ENCODE assay signal across 8 cellular contexts in genomic region chr17:50199211-50199633, GRCh38. TPM values are rescaled to one million over a fixed set of nuclear protein-coding genes. Genes with fewer than 3 reads are reported as not detected.
DNase-seq lines count a peak whose midpoint lies in the region; ATAC-seq, FAIRE-seq and TF ChIP-seq lines count a peak whose summit lies in the region.
"Had no signal": no experiment of that assay in that cellular context is flagged by ENCODE, and none has a peak within 500 bp of the region (broad histone marks: within the 10 kb centered on the region; RNA-seq: fewer than 3 reads in every experiment).

No MANE protein-coding gene starts in this region.

- peak overlapping the region; percentile 78 for H3K4me2 ChIP-seq in IMR-90 (ENCODE audit: low read depth, low read length)

- no peak for TF ChIP-seq CTCF in IMR-90 (conservative IDR thresholded peaks at IDR 0.05; ENCODE audit: low read depth, low read length)
- no peak for TF ChIP-seq CTCF in bronchial epithelial cell (IDR thresholded peaks at IDR 0.05; ENCODE audit: insufficient read depth, low read length, severe bottlenecking)
- TF ChIP-seq CTCF in lower lobe of right lung (IDR thresholded peaks at IDR 0.05) = no peak
- no peak for TF ChIP-seq CTCF in tibial artery (IDR thresholded peaks at IDR 0.05)

- peak overlapping the region; percentile 100 for H3K14ac ChIP-seq in IMR-90 (replicated peaks; ENCODE audit: low read depth, low read length)

- DNase-seq in IMR-90 = no peak
- DNase-seq in bronchial epithelial cell (ENCODE audit: low read depth) = no peak
- DNase-seq in lower lobe of right lung = peak; percentile 39
- peak in 1 of 2 donors; percentile 78 for DNase-seq in tibial artery
- no peak for DNase-seq in activated T-helper 1 cell treated with anti-CD3 and anti-CD28 coated beads, Interleukin-12 subunit alpha, Interleukin-12 subunit beta, Interleukin-2, Interleukin-4 antibody, amounts not matched to agents 30 ng/mL and 10 ng/mL and 1 ng/mL, durations not matched to agents 14 hours and 24 hours and 36 hours (ENCODE audit: low spot score)
- DNase-seq in OCI-M2 (lab: John Stamatoyannopoulos, UW; ENCODE audit: unreplicated experiment) = no peak

- H3K56ac ChIP-seq in IMR-90 (ENCODE audit: extremely low read depth, insufficient read depth, low read length) = peak overlapping the region; percentile 92; the same call in 1 of the 2 replicates

- no peak overlapping the region for H2AFZ ChIP-seq in IMR-90 (replicated peaks; ENCODE audit: low read length, poor library complexity)

- POLR2A ChIA-PET in IMR-90 (lab: Charles Lee; ENCODE audit: unreplicated experiment) = interaction anchor here (0.6 to 8.6 kb wide), 8 partner anchors 12 to 74 kb away, joined by 3 to 159 read pairs (median 7); no protein-coding TSS in a partner anchor

- BruUV-seq in IMR-90 (replicated peaks; lab: Mats Ljungman, UMichigan) = no TSS peak

- no peak overlapping the region for H2BK120ac ChIP-seq in IMR-90 (ENCODE audit: low read depth, low read length)

- H3K36me3 ChIP-seq in IMR-90 (ENCODE audit: control insufficient read depth, insufficient read depth, low read length) = peaks cover 56% of the 10 kb centered on the region
- H3K36me3 ChIP-seq in bronchial epithelial cell (ENCODE audit: control insufficient read depth, insufficient read depth, low read length) = peaks cover 18% of the 10 kb centered on the region
- peaks cover 41% of the 10 kb centered on the region for H3K36me3 ChIP-seq in lower lobe of right lung
- H3K36me3 ChIP-seq in tibial artery = peaks cover 50 to 54% (median 51%) of the 10 kb centered on the region in 3 donors

- no peak overlapping the region for H2AK5ac ChIP-seq in IMR-90 (ENCODE audit: low read depth, low read length)

- H4K8ac ChIP-seq in IMR-90 (ENCODE audit: low read depth in 2 of 2, low read length in 2 of 2) = peak overlapping the region; percentile 65 to 97; a peak in 2 of 4 replicates

- H3K9ac ChIP-seq in IMR-90 (ENCODE audit: low read depth, low read length) = peak overlapping the region; percentile 98

- H3K27me3 ChIP-seq in IMR-90 (ENCODE audit: control insufficient read depth, insufficient read depth, low read length) (no peaks in the 10 kb centered on the region), bronchial epithelial cell (ENCODE audit: control insufficient read depth, insufficient read depth, low read length) (peaks cover 3% of the 10 kb centered on the region), lower lobe of right lung (ENCODE audit: low read depth) (peaks cover 32% of the 10 kb centered on the region), tibial artery (no peaks in the 10 kb centered on the region)

- H3K18ac ChIP-seq in IMR-90 (ENCODE audit: low read depth, low read length) = peak overlapping the region; percentile 83

- H3K27ac ChIP-seq in IMR-90 (ENCODE audit: insufficient read depth, low read length) = peak overlapping the region; percentile 99
- peak overlapping the region; percentile 79 for H3K27ac ChIP-seq in lower lobe of right lung
- H3K27ac ChIP-seq in tibial artery = peak overlapping the region; percentile 98 to 99

- H3K9me3 ChIP-seq in IMR-90 (ENCODE audit: control insufficient read depth, insufficient read depth, low read length) (no peaks in the 10 kb centered on the region), lower lobe of right lung (no peaks in the 10 kb centered on the region), tibial artery (no peaks in the 10 kb centered on the region)

- no peak for TF ChIP-seq RAD21 in IMR-90 (IDR thresholded peaks at IDR 0.05; ENCODE audit: low read length)

- peak overlapping the region; percentile 69 for H3K23ac ChIP-seq in IMR-90 (ENCODE audit: low read depth, low read length)

- 0 out of 2 replicates have a peak, but pooled peaks cover 3% of the 10 kb centered on the region for H3K9me1 ChIP-seq in IMR-90 (ENCODE audit: insufficient read depth, low read length)

- H3K27me3 Mint-ChIP-seq in activated T-helper 1 cell treated with anti-CD3 and anti-CD28 coated beads, Interleukin-12 subunit alpha, Interleukin-12 subunit beta, Interleukin-2, Interleukin-4 antibody, amounts not matched to agents 30 ng/mL and 10 ng/mL and 1 ng/mL, durations not matched to agents 14 hours and 24 hours and 36 hours (ENCODE audit: insufficient read depth) = peaks cover 58% of the 10 kb centered on the region

- intact Hi-C loops in IMR-90 (cut with micrococcal nuclease) = no loop called here
- intact Hi-C loops in lower lobe of right lung (cut with DNase I) = no loop called here
- intact Hi-C loops in tibial artery (cut with DNase I; ENCODE audit: low total_unique reads) = loop anchor here (5.0 kb wide), 1 partner anchor 102 kb away; the partner anchor contains the start of gene PDK2
- intact Hi-C loops in activated T-helper 1 cell treated with anti-CD3 and anti-CD28 coated beads, Interleukin-12 subunit alpha, Interleukin-12 subunit beta, Interleukin-2, Interleukin-4 antibody, amounts not matched to agents 30 ng/mL and 10 ng/mL and 1 ng/mL, durations not matched to agents 14 hours and 24 hours and 36 hours (cut with micrococcal nuclease) = loop anchor here (2.0 kb wide), 1 partner anchor 58 kb away; no protein-coding TSS in a partner anchor

- 6% methylated on average over 6 of the region's 25 CpGs; no CpG with 5 or more reads in 1 of the 2 experiments for WGBS in IMR-90 (ENCODE audit: extremely low coverage in 2 of 2, insufficient read length in 1 of 2), 2 experiments

- H3K36me3 Mint-ChIP-seq in activated T-helper 1 cell treated with anti-CD3 and anti-CD28 coated beads, Interleukin-12 subunit alpha, Interleukin-12 subunit beta, Interleukin-2, Interleukin-4 antibody, amounts not matched to agents 30 ng/mL and 10 ng/mL and 1 ng/mL, durations not matched to agents 14 hours and 24 hours and 36 hours (ENCODE audit: low read depth) = no peaks in the 10 kb centered on the region

- H2BK5ac ChIP-seq in IMR-90 (ENCODE audit: low read depth, low read length, poor library complexity, severe bottlenecking) = peak overlapping the region; percentile 99

- peak overlapping the region; percentile 100 for H3K4ac ChIP-seq in IMR-90 (ENCODE audit: low read depth, low read length)

- no peak overlapping the region for H2BK15ac ChIP-seq in IMR-90 (ENCODE audit: low read depth, low read length)

- no peaks in the 10 kb centered on the region for H3K9me3 Mint-ChIP-seq in activated T-helper 1 cell treated with anti-CD3 and anti-CD28 coated beads, Interleukin-12 subunit alpha, Interleukin-12 subunit beta, Interleukin-2, Interleukin-4 antibody, amounts not matched to agents 30 ng/mL and 10 ng/mL and 1 ng/mL, durations not matched to agents 14 hours and 24 hours and 36 hours

- TF ChIP-seq POLR2A in IMR-90 (IDR thresholded peaks at IDR 0.05; ENCODE audit: low read depth, low read length) = no peak

- no peak overlapping the region for H2AK9ac ChIP-seq in IMR-90 (replicated peaks; ENCODE audit: low read depth, low read length, poor library complexity)

- peaks cover 17 to 64% of the 10 kb centered on the region in 2 experiments; a peak in 3 of 4 replicates for H3K79me1 ChIP-seq in IMR-90 (ENCODE audit: low read depth in 1 of 2, low read length in 2 of 2)

- dilution Hi-C loops in IMR-90 (cut with HindIII; ENCODE audit: low sequenced_read_pairs, unreplicated experiment) = no loop called here

- in situ Hi-C loops in IMR-90 (cut with MboI; ENCODE audit: low sequenced_read_pairs) = loop anchor here (5.0 kb wide), 1 partner anchor 73 kb away; the partner anchor contains the start of gene TMEM92

- H4K5ac ChIP-seq in IMR-90 (ENCODE audit: low read depth, low read length) = peak overlapping the region; percentile 38

- H3K4me1 Mint-ChIP-seq in activated T-helper 1 cell treated with anti-CD3 and anti-CD28 coated beads, Interleukin-12 subunit alpha, Interleukin-12 subunit beta, Interleukin-2, Interleukin-4 antibody, amounts not matched to agents 30 ng/mL and 10 ng/mL and 1 ng/mL, durations not matched to agents 14 hours and 24 hours and 36 hours (ENCODE audit: low read depth) = peaks cover 17% of the 10 kb centered on the region

- no peak for FAIRE-seq in bronchial epithelial cell (lab: Jason Lieb, UNC)

- peaks cover 70% of the 10 kb centered on the region for H4K20me1 ChIP-seq in IMR-90 (ENCODE audit: insufficient read depth, low read length)

- H3K27ac Mint-ChIP-seq in activated T-helper 1 cell treated with anti-CD3 and anti-CD28 coated beads, Interleukin-12 subunit alpha, Interleukin-12 subunit beta, Interleukin-2, Interleukin-4 antibody, amounts not matched to agents 30 ng/mL and 10 ng/mL and 1 ng/mL, durations not matched to agents 14 hours and 24 hours and 36 hours = no peak overlapping the region

- no peak overlapping the region for H2BK20ac ChIP-seq in IMR-90 (ENCODE audit: low read depth, low read length)

- peaks cover 48% of the 10 kb centered on the region for H3K4me1 ChIP-seq in IMR-90 (ENCODE audit: control insufficient read depth, insufficient read depth, low read length)
- peaks cover 45% of the 10 kb centered on the region for H3K4me1 ChIP-seq in lower lobe of right lung
- H3K4me1 ChIP-seq in tibial artery = peaks cover 0 to 79% (median 54%) of the 10 kb centered on the region in 4 donors

- H3K4me3 ChIP-seq in IMR-90 (ENCODE audit: insufficient read depth, low read depth, low read length) (peak overlapping the region; percentile 80), bronchial epithelial cell (ENCODE audit: low read depth, low read length) (peak overlapping the region; percentile 50), lower lobe of right lung (peak overlapping the region; percentile 57), tibial artery (peak overlapping the region; percentile 67 to 89)

- ATAC-seq in IMR-90 (ENCODE audit: low read depth) (no peak), lower lobe of right lung (no peak), GM19463 (IDR thresholded peaks at IDR 0.05; ENCODE audit: unreplicated experiment) (no peak)

- no peak overlapping the region for H3K4me3 Mint-ChIP-seq in activated T-helper 1 cell treated with anti-CD3 and anti-CD28 coated beads, Interleukin-12 subunit alpha, Interleukin-12 subunit beta, Interleukin-2, Interleukin-4 antibody, amounts not matched to agents 30 ng/mL and 10 ng/mL and 1 ng/mL, durations not matched to agents 14 hours and 24 hours and 36 hours

- H4K91ac ChIP-seq in IMR-90 (ENCODE audit: insufficient read depth, low read depth, low read length) = peak overlapping the region; percentile 19; the same call in 1 of the 2 replicates

- CTCF ChIA-PET in IMR-90 (lab: Yijun Ruan, JAX) = interaction anchor here (1.2 kb wide), 1 partner anchor 11 kb away, joined by 4 read pairs; no protein-coding TSS in a partner anchor

RNA-seq across cellular contexts. Expression of gene COL1A1, which starts 2.2 kb away (rescaled TPM):
- total RNA-seq in IMR-90 (2012; rRNA removed) (1,825 and 2,180 TPM in 2 replicates), bronchial epithelial cell (10.5 and 15.3 TPM in 2 replicates), lower lobe of right lung (142 TPM)
- polyA plus RNA-seq in IMR-90 (2012; rRNA removed) = 4,117 and 4,350 TPM in 2 replicates
- polyA plus RNA-seq in IMR-90 (2012; cell fraction: cytosol; rRNA removed) = 6,648 and 7,973 TPM in 2 replicates
- 7,018 and 18,611 TPM in 2 replicates for polyA plus RNA-seq in IMR-90 (2012; cell fraction: nucleus; rRNA removed; ENCODE audit: low replicate concordance)
- 1.2 and 2.0 TPM in 2 replicates for total RNA-seq in activated T-helper 1 cell treated with anti-CD3 and anti-CD28 coated beads, Interleukin-12 subunit alpha, Interleukin-12 subunit beta, Interleukin-2, Interleukin-4 antibody, amounts not matched to agents 30 ng/mL and 10 ng/mL and 1 ng/mL, durations not matched to agents 14 hours and 24 hours and 36 hours

RNA-seq across cellular contexts. Expression of gene SGCA, which starts 33.4 kb away (rescaled TPM):
- not detected in 2 replicates for total RNA-seq in IMR-90 (2012; rRNA removed)
- 0.19 and 0.55 TPM in 2 replicates for polyA plus RNA-seq in IMR-90 (2012; rRNA removed)
- 0.36 and 0.43 TPM in 2 replicates for polyA plus RNA-seq in IMR-90 (2012; cell fraction: cytosol; rRNA removed)
- 0.34 TPM in 1 of 2 replicates, not detected in the other for polyA plus RNA-seq in IMR-90 (2012; cell fraction: nucleus; rRNA removed; ENCODE audit: low replicate concordance)
- total RNA-seq in bronchial epithelial cell = 0.13 TPM in 1 of 2 replicates, not detected in the other
- 9.1 TPM for total RNA-seq in lower lobe of right lung
- total RNA-seq in activated T-helper 1 cell treated with anti-CD3 and anti-CD28 coated beads, Interleukin-12 subunit alpha, Interleukin-12 subunit beta, Interleukin-2, Interleukin-4 antibody, amounts not matched to agents 30 ng/mL and 10 ng/mL and 1 ng/mL, durations not matched to agents 14 hours and 24 hours and 36 hours = 0.32 and 0.49 TPM in 2 replicates
- total RNA-seq: glomerular endothelial cell had no signal

RNA-seq across cellular contexts. Expression of gene PPP1R9B, which starts 48.7 kb away (rescaled TPM):
- total RNA-seq in IMR-90 (2012; rRNA removed) (28.0 and 38.6 TPM in 2 replicates), bronchial epithelial cell (16.6 and 17.4 TPM in 2 replicates), lower lobe of right lung (92.6 TPM)
- 23.0 and 25.8 TPM in 2 replicates for polyA plus RNA-seq in IMR-90 (2012; rRNA removed)
- polyA plus RNA-seq in IMR-90 (2012; cell fraction: cytosol; rRNA removed) = 16.2 and 19.3 TPM in 2 replicates
- polyA plus RNA-seq in IMR-90 (2012; cell fraction: nucleus; rRNA removed; ENCODE audit: low replicate concordance) = 42.2 and 55.1 TPM in 2 replicates
- 97.1 and 101 TPM in 2 replicates for total RNA-seq in activated T-helper 1 cell treated with anti-CD3 and anti-CD28 coated beads, Interleukin-12 subunit alpha, Interleukin-12 subunit beta, Interleukin-2, Interleukin-4 antibody, amounts not matched to agents 30 ng/mL and 10 ng/mL and 1 ng/mL, durations not matched to agents 14 hours and 24 hours and 36 hours

Comparison
In these comparisons a context has a peak if more than half of its experiments do, and no peak if none do; other contexts are left out.
1. RNA of gene COL1A1, which starts 2.2 kb away (total RNA-seq): 1,825 to 2,180 TPM in IMR-90; 142 TPM in lower lobe of right lung (single experiment), 10.5 to 15.3 TPM in bronchial epithelial cell and 1.2 to 2.0 TPM in activated T-helper 1 cell treated with anti-CD3 and anti-CD28 coated beads, Interleukin-12 subunit alpha, Interleukin-12 subunit beta, Interleukin-2, Interleukin-4 antibody, amounts not matched to agents 30 ng/mL and 10 ng/mL and 1 ng/mL, durations not matched to agents 14 hours and 24 hours and 36 hours; every median in the first group is over 10 times any median in the second.
2. intact Hi-C loops: an anchor here in tibial artery (5.0 kb wide) and activated T-helper 1 cell treated with anti-CD3 and anti-CD28 coated beads, Interleukin-12 subunit alpha, Interleukin-12 subunit beta, Interleukin-2, Interleukin-4 antibody, amounts not matched to agents 30 ng/mL and 10 ng/mL and 1 ng/mL, durations not matched to agents 14 hours and 24 hours and 36 hours (2.0 kb wide); none called in IMR-90 and lower lobe of right lung.
3. Peak in every context shown above with its lines, with median percentiles within 50 percentile points of each other: H3K27ac ChIP-seq and H3K4me3 ChIP-seq.